1 cellular context compared by ENCODE assay signal in genomic region chr19:1888385-1888784, GRCh38.
A peak's percentile ranks its signal among the peaks of the same experiment; 100 is the strongest.
TF ChIP-seq lines count a peak whose summit lies in the region.

No MANE protein-coding gene starts in this region.

TF ChIP-seq in HepG2, 621 proteins besides CTCF, POLR2A, EP300 and RAD21:
- TF ChIP-seq ZNF746 (CRISPR knock-in tag; IDR thresholded peaks at IDR 0.05) (no peak), GMEB1 (CRISPR knock-in tag; IDR thresholded peaks at IDR 0.05; ENCODE audit: borderline replicate concordance) (peak; percentile 23; the same call in 1 of the 2 replicates), ZNF18 (CRISPR knock-in tag; IDR thresholded peaks at IDR 0.05; ENCODE audit: insufficient replicate concordance) (no peak), ZMYM3 (CRISPR knock-in tag; IDR thresholded peaks at IDR 0.05) (0 out of 2 replicates have a peak, but pooled peaks have one; percentile 26), GATAD2A (CRISPR knock-in tag; IDR thresholded peaks at IDR 0.05) (0 out of 2 replicates have a peak, but pooled peaks have one; percentile 3), JARID2 (CRISPR knock-in tag; IDR thresholded peaks at IDR 0.05; ENCODE audit: insufficient replicate concordance) (no peak), ZNF281 (CRISPR knock-in tag; IDR thresholded peaks at IDR 0.05; ENCODE audit: borderline replicate concordance) (no peak), RFX5 (IDR thresholded peaks at IDR 0.05; ENCODE audit: low read depth, low read length) (no peak), BATF2 (CRISPR knock-in tag; IDR thresholded peaks at IDR 0.05) (no peak), MAFF (IDR thresholded peaks at IDR 0.05; ENCODE audit: low read depth, low read length) (no peak), CEBPG (CRISPR knock-in tag; IDR thresholded peaks at IDR 0.05) (0 out of 2 replicates have a peak, but pooled peaks have one; percentile 10), RARA (CRISPR knock-in tag; IDR thresholded peaks at IDR 0.05) (0 out of 2 replicates have a peak, but pooled peaks have one; percentile 30), NCOR1 (IDR thresholded peaks at IDR 0.05; ENCODE audit: borderline replicate concordance, low read length) (no peak), PAXIP1 (CRISPR knock-in tag; conservative IDR thresholded peaks at IDR 0.05) (peak; percentile 33; the same call in 1 of the 2 replicates), ZMYM4 (CRISPR knock-in tag; IDR thresholded peaks at IDR 0.05) (no peak), CEBPB (IDR thresholded peaks at IDR 0.05; ENCODE audit: borderline replicate concordance, low read depth, low read length) (peak; percentile 22; the same call in 1 of the 2 replicates), SALL2 (CRISPR knock-in tag; IDR thresholded peaks at IDR 0.05) (no peak), ZNF839 (CRISPR knock-in tag; IDR thresholded peaks at IDR 0.05; ENCODE audit: borderline replicate concordance) (no peak), ZNF333 (CRISPR knock-in tag; IDR thresholded peaks at IDR 0.05; ENCODE audit: borderline replicate concordance) (no peak), ZNF446 (CRISPR knock-in tag; IDR thresholded peaks at IDR 0.05) (no peak), SALL1 (CRISPR knock-in tag; IDR thresholded peaks at IDR 0.05) (peak; percentile 19; the same call in 1 of the 2 replicates), ZNF670 (CRISPR knock-in tag; IDR thresholded peaks at IDR 0.05; ENCODE audit: borderline replicate concordance) (no peak), ONECUT2 (CRISPR knock-in tag; IDR thresholded peaks at IDR 0.05) (no peak), AGO1 (IDR thresholded peaks at IDR 0.05; ENCODE audit: low read depth, low read length, poor library complexity, severe bottlenecking) (no peak), ZNF543 (CRISPR knock-in tag; IDR thresholded peaks at IDR 0.05) (no peak), ARID4A (CRISPR knock-in tag; IDR thresholded peaks at IDR 0.05; ENCODE audit: borderline replicate concordance) (peak; percentile 35; the same call in 1 of the 2 replicates), SP4 (CRISPR knock-in tag; IDR thresholded peaks at IDR 0.05) (no peak), MZF1 (CRISPR knock-in tag; IDR thresholded peaks at IDR 0.05; ENCODE audit: borderline replicate concordance) (no peak), REST (IDR thresholded peaks at IDR 0.05; ENCODE audit: borderline replicate concordance in 1 of 2, low read depth in 1 of 2, low read length in 2 of 2) (no peak), ZNF891 (CRISPR knock-in tag; IDR thresholded peaks at IDR 0.05) (no peak), PPARG (CRISPR knock-in tag; conservative IDR thresholded peaks at IDR 0.05) (no peak)
- TF ChIP-seq, protein P1, sequence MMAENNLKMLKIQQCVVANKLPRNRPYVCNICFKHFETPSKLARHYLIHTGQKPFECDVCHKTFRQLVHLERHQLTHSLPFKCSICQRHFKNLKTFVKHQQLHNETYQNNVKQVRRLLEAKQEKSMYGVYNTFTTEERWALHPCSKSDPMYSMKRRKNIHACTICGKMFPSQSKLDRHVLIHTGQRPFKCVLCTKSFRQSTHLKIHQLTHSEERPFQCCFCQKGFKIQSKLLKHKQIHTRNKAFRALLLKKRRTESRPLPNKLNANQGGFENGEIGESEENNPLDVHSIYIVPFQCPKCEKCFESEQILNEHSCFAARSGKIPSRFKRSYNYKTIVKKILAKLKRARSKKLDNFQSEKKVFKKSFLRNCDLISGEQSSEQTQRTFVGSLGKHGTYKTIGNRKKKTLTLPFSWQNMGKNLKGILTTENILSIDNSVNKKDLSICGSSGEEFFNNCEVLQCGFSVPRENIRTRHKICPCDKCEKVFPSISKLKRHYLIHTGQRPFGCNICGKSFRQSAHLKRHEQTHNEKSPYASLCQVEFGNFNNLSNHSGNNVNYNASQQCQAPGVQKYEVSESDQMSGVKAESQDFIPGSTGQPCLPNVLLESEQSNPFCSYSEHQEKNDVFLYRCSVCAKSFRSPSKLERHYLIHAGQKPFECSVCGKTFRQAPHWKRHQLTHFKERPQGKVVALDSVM (CRISPR knock-in tag; IDR thresholded peaks at IDR 0.05), result peak; percentile 94
- TF ChIP-seq, protein P2, sequence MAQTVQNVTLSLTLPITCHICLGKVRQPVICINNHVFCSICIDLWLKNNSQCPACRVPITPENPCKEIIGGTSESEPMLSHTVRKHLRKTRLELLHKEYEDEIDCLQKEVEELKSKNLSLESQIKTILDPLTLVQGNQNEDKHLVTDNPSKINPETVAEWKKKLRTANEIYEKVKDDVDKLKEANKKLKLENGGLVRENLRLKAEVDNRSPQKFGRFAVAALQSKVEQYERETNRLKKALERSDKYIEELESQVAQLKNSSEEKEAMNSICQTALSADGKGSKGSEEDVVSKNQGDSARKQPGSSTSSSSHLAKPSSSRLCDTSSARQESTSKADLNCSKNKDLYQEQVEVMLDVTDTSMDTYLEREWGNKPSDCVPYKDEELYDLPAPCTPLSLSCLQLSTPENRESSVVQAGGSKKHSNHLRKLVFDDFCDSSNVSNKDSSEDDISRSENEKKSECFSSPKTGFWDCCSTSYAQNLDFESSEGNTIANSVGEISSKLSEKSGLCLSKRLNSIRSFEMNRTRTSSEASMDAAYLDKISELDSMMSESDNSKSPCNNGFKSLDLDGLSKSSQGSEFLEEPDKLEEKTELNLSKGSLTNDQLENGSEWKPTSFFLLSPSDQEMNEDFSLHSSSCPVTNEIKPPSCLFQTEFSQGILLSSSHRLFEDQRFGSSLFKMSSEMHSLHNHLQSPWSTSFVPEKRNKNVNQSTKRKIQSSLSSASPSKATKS (CRISPR knock-in tag; IDR thresholded peaks at IDR 0.05), result no peak
